ENCODE assay signal across 2 cellular contexts in genomic region chr6:132011582-132011981, GRCh38.
TF ChIP-seq lines count a peak whose summit lies in the region.

No MANE protein-coding gene starts in this region.

TF ChIP-seq in SK-N-SH, 30 proteins besides CTCF, POLR2A, EP300 and RAD21 (continued from another document):
- TF ChIP-seq RCOR1 (IDR thresholded peaks at IDR 0.05; ENCODE audit: low read length) (no peak), ELF1 (IDR thresholded peaks at IDR 0.05) (no peak), SIN3A (IDR thresholded peaks at IDR 0.05; ENCODE audit: borderline replicate concordance, low read depth, low read length) (no peak), MAX (IDR thresholded peaks at IDR 0.05; ENCODE audit: low read depth) (no peak), IRF3 (IDR thresholded peaks at IDR 0.05; ENCODE audit: low read depth, low read length) (no peak)
- TF ChIP-seq, protein P1, sequence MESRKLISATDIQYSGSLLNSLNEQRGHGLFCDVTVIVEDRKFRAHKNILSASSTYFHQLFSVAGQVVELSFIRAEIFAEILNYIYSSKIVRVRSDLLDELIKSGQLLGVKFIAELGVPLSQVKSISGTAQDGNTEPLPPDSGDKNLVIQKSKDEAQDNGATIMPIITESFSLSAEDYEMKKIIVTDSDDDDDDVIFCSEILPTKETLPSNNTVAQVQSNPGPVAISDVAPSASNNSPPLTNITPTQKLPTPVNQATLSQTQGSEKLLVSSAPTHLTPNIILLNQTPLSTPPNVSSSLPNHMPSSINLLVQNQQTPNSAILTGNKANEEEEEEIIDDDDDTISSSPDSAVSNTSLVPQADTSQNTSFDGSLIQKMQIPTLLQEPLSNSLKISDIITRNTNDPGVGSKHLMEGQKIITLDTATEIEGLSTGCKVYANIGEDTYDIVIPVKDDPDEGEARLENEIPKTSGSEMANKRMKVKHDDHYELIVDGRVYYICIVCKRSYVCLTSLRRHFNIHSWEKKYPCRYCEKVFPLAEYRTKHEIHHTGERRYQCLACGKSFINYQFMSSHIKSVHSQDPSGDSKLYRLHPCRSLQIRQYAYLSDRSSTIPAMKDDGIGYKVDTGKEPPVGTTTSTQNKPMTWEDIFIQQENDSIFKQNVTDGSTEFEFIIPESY (IDR thresholded peaks at IDR 0.05; ENCODE audit: borderline replicate concordance, low read depth): no peak

TF ChIP-seq in HepG2, 621 proteins besides CTCF, POLR2A, EP300 and RAD21 (continued from another document):
- TF ChIP-seq SRSF9 (IDR thresholded peaks at IDR 0.05; ENCODE audit: borderline replicate concordance, insufficient read depth, low read depth, low read length, poor library complexity, severe bottlenecking) (no peak), ZNF335 (CRISPR knock-in tag; IDR thresholded peaks at IDR 0.05) (no peak), GZF1 (CRISPR knock-in tag; IDR thresholded peaks at IDR 0.05) (no peak)
TF ChIP-seq in HepG2: peak in this region for 3.
